ENCODE assay signal across 23 cellular contexts in genomic region chr1:26364956-26365355, GRCh38. TPM values are rescaled to one million over a fixed set of nuclear protein-coding genes. Genes with fewer than 3 reads are reported as not detected.
DNase-seq lines count a peak whose midpoint lies in the region; FAIRE-seq and TF ChIP-seq lines count a peak whose summit lies in the region.
"Had no signal": no experiment of that assay in that cellular context is flagged by ENCODE, and none has a peak within 500 bp of the region (broad histone marks: within the 10 kb centered on the region; RNA-seq: fewer than 3 reads in every experiment).

No MANE protein-coding gene starts in this region.

- H2BK5ac ChIP-seq in H1 (ENCODE audit: low read depth, low read length): no peak overlapping the region

- POLR2A ChIA-PET in H1 (lab: Charles Lee; ENCODE audit: partially characterized antibody): interaction anchor here (0.7 to 2.0 kb wide), 8 partner anchors 8 to 86 kb away, joined by 3 to 8 read pairs (median 4); partner anchors contain the start of genes CRYBG2, LIN28A and SH3BGRL3

- CTCF ChIA-PET in H1 (lab: Charles Lee; ENCODE audit: partially characterized antibody): interaction anchor here (0.5 to 14.1 kb wide), 23 partner anchors 9 to 322 kb away, joined by 3 to 297 read pairs (median 6); partner anchors contain the start of genes CD52, SH3BGRL3 and ZNF683

- H4K20me1 ChIP-seq in H1 (replicated peaks in 1 of 2; ENCODE audit: control insufficient read depth in 1 of 2, insufficient read depth in 2 of 2, low read length in 2 of 2): no peaks in the 10 kb centered on the region

- H3K27ac ChIP-seq in H1 (ENCODE audit: low read depth, low read length): no peak overlapping the region
- H3K27ac ChIP-seq: BLaER1 treated with 17β-estradiol and CSF1 and Interleukin-3, amounts not matched to agents 10 nM and 100 nM; SJSA1 had no signal

- TF ChIP-seq POLR2A in H1 (IDR thresholded peaks at IDR 0.05; ENCODE audit: control extremely low read depth in 1 of 2, low read depth in 2 of 2, low read length in 2 of 2): no peak

- no peak overlapping the region for H4K8ac ChIP-seq in H1 (ENCODE audit: extremely low read depth, insufficient read depth, low read length)

- H3K14ac ChIP-seq in H1 (ENCODE audit: insufficient read length): no peak overlapping the region

- TF ChIP-seq RAD21 in H1 (IDR thresholded peaks at IDR 0.05 in 1 of 2, conservative IDR thresholded peaks at IDR 0.05 in 1 of 2; ENCODE audit: low read depth in 2 of 2, low read length in 2 of 2): no peak

- WGBS in H1 (ENCODE audit: extremely low coverage in 1 of 2, insufficient coverage in 1 of 2, insufficient read length in 1 of 2, insufficient replicate concordance in 2 of 2, low coverage in 1 of 2, low lambda C conversion rate in 2 of 2, missing lambda C conversion rate in 1 of 2), 2 experiments: 94% methylated on average over 8 of the region's 9 CpGs; no CpG with 5 or more reads in 1 of the 2 experiments

- H2BK20ac ChIP-seq in H1 (ENCODE audit: low read length): no peak overlapping the region

- H3K23me2 ChIP-seq in H1 (ENCODE audit: low read depth, low read length): peaks cover 5% of the 10 kb centered on the region; the same call in 1 of the 2 replicates

- peak overlapping the region; percentile 40; the same call in 1 of the 2 replicates for H2BK15ac ChIP-seq in H1 (ENCODE audit: low read length)

- no peak overlapping the region for H4K91ac ChIP-seq in H1 (replicated peaks; ENCODE audit: insufficient read length, low read length)

- no peaks in the 10 kb centered on the region for H3K79me2 ChIP-seq in H1 (ENCODE audit: control insufficient read depth in 1 of 2, insufficient read depth in 2 of 2, low read length in 2 of 2)

- no peaks in the 10 kb centered on the region for H3K79me1 ChIP-seq in H1 (ENCODE audit: low read depth, low read length)

- peaks cover 0 to 10% (median 7%) of the 10 kb centered on the region in 4 experiments; a peak in 6 of 7 replicates for H3K4me1 ChIP-seq in H1 (replicated peaks in 1 of 4; ENCODE audit: control insufficient read depth in 3 of 4, insufficient read depth in 4 of 4, low read length in 3 of 4)
- H3K4me1 ChIP-seq: HAP-1 had no signal

- TF ChIP-seq CTCF in H1 (IDR thresholded peaks at IDR 0.05; ENCODE audit: control extremely low read depth in 1 of 3, insufficient read depth in 1 of 3, low read depth in 1 of 3, low read length in 3 of 3): no peak

- H2AFZ ChIP-seq in H1 (ENCODE audit: low read length): no peak overlapping the region

- no peak overlapping the region for H3K4ac ChIP-seq in H1 (replicated peaks; ENCODE audit: insufficient read length, low read depth, low read length)

- no peak overlapping the region for H2BK120ac ChIP-seq in H1 (replicated peaks; ENCODE audit: low read depth, low read length)

- no peak overlapping the region for H4K5ac ChIP-seq in H1 (ENCODE audit: insufficient read length, low read depth, low read length)

- H3K23ac ChIP-seq in H1 (ENCODE audit: insufficient read length): no peak overlapping the region

- H3K18ac ChIP-seq in H1 (ENCODE audit: extremely low read depth, low read length): no peak overlapping the region

- no peaks in the 10 kb centered on the region for H3K9me3 ChIP-seq in H1 (ENCODE audit: insufficient read depth in 2 of 2, low read depth in 1 of 2, low read length in 1 of 2)
- H3K9me3 ChIP-seq: BLaER1 treated with 17β-estradiol and CSF1 and Interleukin-3, amounts not matched to agents 10 nM and 100 nM; HAP-1; MG63; SJSA1 had no signal

- H3K9ac ChIP-seq in H1 (replicated peaks in 1 of 4; ENCODE audit: extremely low read depth in 1 of 4, low read depth in 3 of 4, low read length in 3 of 4): no peak overlapping the region
- H3K9ac ChIP-seq: BLaER1 treated with 17β-estradiol and CSF1 and Interleukin-3, amounts not matched to agents 10 nM and 100 nM had no signal

- H3K4me2 ChIP-seq in H1 (ENCODE audit: insufficient read depth in 1 of 2, low read depth in 2 of 2, low read length in 2 of 2): no peak overlapping the region
- H3K4me2 ChIP-seq: BLaER1 treated with 17β-estradiol and CSF1 and Interleukin-3, amounts not matched to agents 10 nM and 100 nM had no signal

- TF ChIP-seq EP300 in H1 (IDR thresholded peaks at IDR 0.05; ENCODE audit: borderline replicate concordance in 1 of 2, low read depth in 2 of 2, low read length in 2 of 2): no peak

- H2BK12ac ChIP-seq in H1 (ENCODE audit: low read depth, low read length): no peak overlapping the region

- H3K36me3 ChIP-seq in H1 (ENCODE audit: control insufficient read depth in 2 of 4, insufficient read depth in 4 of 4, low read length in 3 of 4): no peaks in the 10 kb centered on the region
- H3K36me3 ChIP-seq: BLaER1 treated with 17β-estradiol and CSF1 and Interleukin-3, amounts not matched to agents 10 nM and 100 nM; HAP-1; MG63; SJSA1 had no signal

- no peak overlapping the region for H3K56ac ChIP-seq in H1 (replicated peaks; ENCODE audit: insufficient read length, low read depth, low read length)

- peaks cover 0 to 17% (median 11%) of the 10 kb centered on the region in 4 experiments; a peak in 4 of 7 replicates for H3K27me3 ChIP-seq in H1 (replicated peaks in 1 of 4; ENCODE audit: control insufficient read depth in 3 of 4, extremely low read depth in 1 of 4, insufficient read depth in 3 of 4, low read length in 3 of 4)

- FAIRE-seq in H1 (lab: Jason Lieb, UNC): no peak
- FAIRE-seq: G401.6, GM18507, RCC 7860 had no signal

- DNase-seq in Ammon's horn (ENCODE audit: low spot score): peak; percentile 11
- peak; percentile 65 for DNase-seq in DMS79 (lab: John Stamatoyannopoulos, UW)
- DNase-seq in NCI-H1092 treated with DMSO at 0.1 percent for 48 hours (lab: John Stamatoyannopoulos, UW): peak; percentile 67
- DNase-seq in H1 (ENCODE audit: low read depth in 1 of 2, low spot score in 2 of 2): no peak
- DNase-seq in inferior parietal cortex (ENCODE audit: extremely low spot score): no peak
- no peak for DNase-seq in NCI-H1105 treated with DMSO at 0.1 percent for 48 hours (lab: John Stamatoyannopoulos, UW)
- DNase-seq in AG08396 (ENCODE audit: low spot score): no peak
- DNase-seq: CD8-positive, alpha-beta T cell; Kasumi-1; MG63; NCI-H1436 treated with DMSO at 0.1 percent for 48 hours; NCI-H1930; NCI-H345; NCI-H524 treated with DMSO at 0.1 percent for 48 hours; NCI-H82; OCI-M1 had no signal

- no peak overlapping the region for H3K4me3 ChIP-seq in H1 (ENCODE audit: extremely low read depth in 1 of 4, insufficient read depth in 2 of 4, low read depth in 3 of 4, low read length in 4 of 4)
- H3K4me3 ChIP-seq: BLaER1 treated with 17β-estradiol and CSF1 and Interleukin-3, amounts not matched to agents 10 nM and 100 nM; HAP-1; MG63; SJSA1 had no signal

- H2AK5ac ChIP-seq in H1 (ENCODE audit: low read depth, low read length): no peak overlapping the region

RNA-seq across cellular contexts. Expression of gene ZNF683, which starts 7.6 kb away (rescaled TPM):
- not detected in 2 replicates for total RNA-seq in H1 (2021; fragmentation: NEBNext Ultra II Directional; extraction: Animal tissue kit (Norgen Biotek cat#: 25700))
- polyA plus RNA-seq in H1 (2011; rRNA removed): not detected in 2 replicates
- not detected for polyA plus RNA-seq in H1 (2011; cell fraction: cytosol; rRNA removed)
- polyA plus RNA-seq in H1 (2011; cell fraction: nucleus; rRNA removed): not detected
- polyA plus RNA-seq in H1 (2012, experiment 1 of 2): not detected in 4 replicates
- polyA plus RNA-seq in H1 (2012, experiment 2 of 2): not detected
- not detected for polyA plus RNA-seq in H1 (2013, experiment 1 of 2)
- not detected for polyA plus RNA-seq in H1 (2013, experiment 2 of 2)
- polyA minus RNA-seq in H1 (2011; rRNA and poly(A)+ RNA removed): not detected in 2 replicates
- not detected for polyA minus RNA-seq in H1 (2011; cell fraction: cytosol; rRNA and poly(A)+ RNA removed)
- polyA minus RNA-seq in H1 (2011; cell fraction: nucleus; rRNA and poly(A)+ RNA removed): not detected
- total RNA-seq: Daoy, SJSA1 had no signal

RNA-seq across cellular contexts. Expression of gene CRYBG2, which starts 11.0 kb away (rescaled TPM):
- total RNA-seq in H1 (2021; fragmentation: NEBNext Ultra II Directional; extraction: Animal tissue kit (Norgen Biotek cat#: 25700)): 17.0 and 22.2 TPM in 2 replicates
- 14.2 and 22.1 TPM in 2 replicates for polyA plus RNA-seq in H1 (2011; rRNA removed)
- 16.1 TPM for polyA plus RNA-seq in H1 (2011; cell fraction: cytosol; rRNA removed)
- 35.5 TPM for polyA plus RNA-seq in H1 (2011; cell fraction: nucleus; rRNA removed)
- polyA plus RNA-seq in H1 (2012, experiment 1 of 2): 11.8 to 18.8 TPM (median 17.2 TPM) in 4 replicates
- 11.2 TPM for polyA plus RNA-seq in H1 (2012, experiment 2 of 2)
- 7.4 TPM for polyA plus RNA-seq in H1 (2013, experiment 1 of 2)
- polyA plus RNA-seq in H1 (2013, experiment 2 of 2): 7.6 TPM
- 6.0 and 7.1 TPM in 2 replicates for polyA minus RNA-seq in H1 (2011; rRNA and poly(A)+ RNA removed)
- polyA minus RNA-seq in H1 (2011; cell fraction: cytosol; rRNA and poly(A)+ RNA removed): 11.9 TPM
- polyA minus RNA-seq in H1 (2011; cell fraction: nucleus; rRNA and poly(A)+ RNA removed): 11.7 TPM
- total RNA-seq: SJSA1 had no signal

RNA-seq across cellular contexts. Expression of gene LIN28A, which starts 45.7 kb away (rescaled TPM):
- 1,467 and 1,486 TPM in 2 replicates for total RNA-seq in H1 (2021; fragmentation: NEBNext Ultra II Directional; extraction: Animal tissue kit (Norgen Biotek cat#: 25700))
- polyA plus RNA-seq in H1 (2011; rRNA removed): 313 and 403 TPM in 2 replicates
- 514 TPM for polyA plus RNA-seq in H1 (2011; cell fraction: cytosol; rRNA removed)
- 204 TPM for polyA plus RNA-seq in H1 (2011; cell fraction: nucleus; rRNA removed)
- polyA plus RNA-seq in H1 (2012, experiment 1 of 2): 820 to 1,133 TPM (median 823 TPM) in 4 replicates
- 884 TPM for polyA plus RNA-seq in H1 (2012, experiment 2 of 2)
- 655 TPM for polyA plus RNA-seq in H1 (2013, experiment 1 of 2)
- polyA plus RNA-seq in H1 (2013, experiment 2 of 2): 668 TPM
- polyA minus RNA-seq in H1 (2011; rRNA and poly(A)+ RNA removed): 998 and 1,147 TPM in 2 replicates
- polyA minus RNA-seq in H1 (2011; cell fraction: cytosol; rRNA and poly(A)+ RNA removed): 878 TPM
- 369 TPM for polyA minus RNA-seq in H1 (2011; cell fraction: nucleus; rRNA and poly(A)+ RNA removed)
- total RNA-seq: CD8-positive, alpha-beta T cell; Daoy; SJSA1 had no signal

RNA-seq across cellular contexts. Expression of gene CD52, which starts 47.2 kb away (rescaled TPM):
- total RNA-seq in H1 (2021; fragmentation: NEBNext Ultra II Directional; extraction: Animal tissue kit (Norgen Biotek cat#: 25700)): 2.4 TPM in 1 of 2 replicates, not detected in the other
- 2.7 and 3.1 TPM in 2 replicates for polyA plus RNA-seq in H1 (2011; rRNA removed)
- polyA plus RNA-seq in H1 (2011; cell fraction: cytosol; rRNA removed): 3.6 TPM
- 2.0 TPM for polyA plus RNA-seq in H1 (2011; cell fraction: nucleus; rRNA removed)
- polyA plus RNA-seq in H1 (2012, experiment 1 of 2): 1.9 to 5.6 TPM (median 3.4 TPM) in 4 replicates
- polyA plus RNA-seq in H1 (2012, experiment 2 of 2): 11.0 TPM
- 9.0 TPM for polyA plus RNA-seq in H1 (2013, experiment 1 of 2)
- polyA plus RNA-seq in H1 (2013, experiment 2 of 2): 8.5 TPM
- polyA minus RNA-seq in H1 (2011; rRNA and poly(A)+ RNA removed): 0.59 and 2.0 TPM in 2 replicates
- polyA minus RNA-seq in H1 (2011; cell fraction: cytosol; rRNA and poly(A)+ RNA removed): not detected
- polyA minus RNA-seq in H1 (2011; cell fraction: nucleus; rRNA and poly(A)+ RNA removed): not detected
- total RNA-seq: Daoy, SJSA1 had no signal

RNA-seq across cellular contexts. Expression of gene UBXN11, which starts 58.5 kb away (rescaled TPM):
- total RNA-seq in H1 (2021; fragmentation: NEBNext Ultra II Directional; extraction: Animal tissue kit (Norgen Biotek cat#: 25700)): 6.1 and 6.3 TPM in 2 replicates
- polyA plus RNA-seq in H1 (2011; rRNA removed): 10.4 and 14.8 TPM in 2 replicates
- 15.3 TPM for polyA plus RNA-seq in H1 (2011; cell fraction: cytosol; rRNA removed)
- polyA plus RNA-seq in H1 (2011; cell fraction: nucleus; rRNA removed): 42.2 TPM
- polyA plus RNA-seq in H1 (2012, experiment 1 of 2): 9.8 to 12.4 TPM (median 11.7 TPM) in 4 replicates
- 10.1 TPM for polyA plus RNA-seq in H1 (2012, experiment 2 of 2)
- polyA plus RNA-seq in H1 (2013, experiment 1 of 2): 6.9 TPM
- 6.1 TPM for polyA plus RNA-seq in H1 (2013, experiment 2 of 2)
- polyA minus RNA-seq in H1 (2011; rRNA and poly(A)+ RNA removed): 7.2 and 7.3 TPM in 2 replicates
- 4.2 TPM for polyA minus RNA-seq in H1 (2011; cell fraction: cytosol; rRNA and poly(A)+ RNA removed)
- 14.1 TPM for polyA minus RNA-seq in H1 (2011; cell fraction: nucleus; rRNA and poly(A)+ RNA removed)

Comparison
In these comparisons a context has a peak if more than half of its experiments do, and no peak if none do; other contexts are left out.
1. DNase-seq: peak in Ammon's horn (single experiment), DMS79 (single experiment) and NCI-H1092 treated with DMSO at 0.1 percent for 48 hours (single experiment); none in H1 (0 of 2), inferior parietal cortex (single experiment), NCI-H1105 treated with DMSO at 0.1 percent for 48 hours (single experiment) and AG08396 (single experiment).